ENCODE assay signal across 29 cellular contexts in the genomic region with DNA sequence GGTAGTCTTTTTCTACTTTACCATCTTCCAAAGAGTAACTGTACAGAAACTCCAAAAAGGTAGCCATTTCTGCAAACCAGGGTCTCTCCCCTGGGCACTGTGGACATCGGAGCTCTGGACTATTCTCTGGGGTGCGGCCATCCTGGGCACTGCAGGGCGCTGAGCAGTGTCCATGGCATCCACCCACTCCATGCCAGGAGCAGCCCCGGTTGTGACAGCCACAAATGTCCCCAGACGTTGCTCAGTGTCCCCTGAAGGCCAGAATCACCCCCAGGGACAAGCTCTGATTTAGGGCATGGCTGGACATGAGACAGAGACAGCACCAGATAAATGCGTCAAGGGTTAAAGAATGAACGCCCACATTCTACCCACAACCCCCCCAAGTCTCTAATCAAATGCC. TPM values are rescaled to one million over a fixed set of nuclear protein-coding genes. Genes with fewer than 3 reads are reported as not detected.
DNase-seq lines count a peak whose midpoint lies in the region; ATAC-seq and TF ChIP-seq lines count a peak whose summit lies in the region.
"Had no signal": no experiment of that assay in that cellular context is flagged by ENCODE, and none has a peak within 500 bp of the region (broad histone marks: within the 10 kb centered on the region; RNA-seq: fewer than 3 reads in every experiment).

No MANE protein-coding gene starts in this region.

- H3K9me2 ChIP-seq in MM.1S (replicated peaks; ENCODE audit: insufficient read depth, low read length): no peaks in the 10 kb centered on the region

- H3K27me3 Mint-ChIP-seq in activated B cell treated with CpG ODN at 0.5 μM for 24 hours: no peaks in the 10 kb centered on the region
- H3K27me3 Mint-ChIP-seq in mesothelial cell of epicardium (ENCODE audit: low read depth): peaks cover 2% of the 10 kb centered on the region
- peaks cover 22% of the 10 kb centered on the region for H3K27me3 Mint-ChIP-seq in nephron progenitor cell (ENCODE audit: low read depth, poor library complexity)
- H3K27me3 Mint-ChIP-seq: activated CD4-positive, alpha-beta memory T cell treated with anti-CD3 and anti-CD28 coated beads for 36 hours; activated naive CD8-positive, alpha-beta T cell treated with anti-CD3 and anti-CD28 coated beads, Interleukin-2, amount 50 U/mL, for 24 hours; CD8-positive, alpha-beta memory T cell had no signal

- WGBS in spleen, 5 donors: 59 to 73% (median 67%) methylated on average over 7 of the region's 7 CpGs

- POLR2A ChIA-PET in activated B cell treated with CpG ODN at 0.5 μM for 24 hours (lab: Charles Lee): interaction anchor here (1.7 to 3.3 kb wide), 3 partner anchors 9 to 12 kb away, joined by 6 to 21 read pairs (median 7); partner anchors contain the start of gene GNG7

- H3K27ac Mint-ChIP-seq in activated B cell treated with CpG ODN at 0.5 μM for 24 hours (peak overlapping the region; percentile 94), mesothelial cell of epicardium (no peak overlapping the region), nephron progenitor cell (no peak overlapping the region)
- H3K27ac Mint-ChIP-seq: activated CD4-positive, alpha-beta memory T cell treated with anti-CD3 and anti-CD28 coated beads for 36 hours; activated naive CD8-positive, alpha-beta T cell treated with anti-CD3 and anti-CD28 coated beads, Interleukin-2, amount 50 U/mL, for 24 hours; activated T-cell treated with anti-CD3 and anti-CD28 coated beads, Interleukin-2, amount 50 U/mL, for 72 hours; immature natural killer cell had no signal

- H3K9me3 Mint-ChIP-seq in activated B cell treated with CpG ODN at 0.5 μM for 24 hours (no peaks in the 10 kb centered on the region), mesothelial cell of epicardium (no peaks in the 10 kb centered on the region), nephron progenitor cell (no peaks in the 10 kb centered on the region)
- H3K9me3 Mint-ChIP-seq: activated CD4-positive, alpha-beta memory T cell treated with anti-CD3 and anti-CD28 coated beads for 36 hours; activated naive CD8-positive, alpha-beta T cell treated with anti-CD3 and anti-CD28 coated beads, Interleukin-2, amount 50 U/mL, for 24 hours; activated T-cell treated with anti-CD3 and anti-CD28 coated beads, Interleukin-2, amount 50 U/mL, for 72 hours; CD8-positive, alpha-beta memory T cell; immature natural killer cell had no signal

- no peak for TF ChIP-seq POLR2A in spleen (IDR thresholded peaks at IDR 0.05)

- DNase-seq in activated B cell treated with CpG ODN at 0.5 μM for 24 hours: no peak
- DNase-seq in left ventricle myocardium inferior: no peak
- DNase-seq in spleen: peak; percentile 68
- no peak for DNase-seq in mesothelial cell of epicardium (ENCODE audit: low spot score in 2 of 2, unreplicated experiment in 2 of 2)
- no peak for DNase-seq in nephron progenitor cell
- DNase-seq in MM.1S: no peak
- DNase-seq: activated CD4-positive, alpha-beta memory T cell treated with anti-CD3 and anti-CD28 coated beads for 36 hours; activated CD4-positive, alpha-beta T cell treated with anti-CD3 and anti-CD28 coated beads for 1 hour; activated naive CD8-positive, alpha-beta T cell treated with anti-CD3 and anti-CD28 coated beads, Interleukin-2, amount 50 U/mL, for 24 hours; activated T-cell treated with anti-CD3 and anti-CD28 coated beads, Interleukin-2, amount 50 U/mL, for 72 hours; CD8-positive, alpha-beta memory T cell; DMS 273 treated with DMSO at 0.1 percent for 48 hours; EL; immature natural killer cell; left colon; NCI-H1417 treated with DMSO at 0.1 percent for 48 hours; NCI-H2029 treated with DMSO at 0.1 percent for 48 hours; NCI-H2227 treated with DMSO at 0.1 percent for 48 hours; NCI-H526 treated with DMSO at 0.1 percent for 48 hours; NK-92 treated with Interleukin-12 subunit alpha and Interleukin-12 subunit beta, amount 100 ng/mL, for 24 hours; PC-9; sigmoid colon; stimulated activated CD4-positive, alpha-beta T cell treated with anti-CD3 and anti-CD28 coated beads, Interleukin-4, amount 100 ng/mL, for 1 hour; upper lobe of right lung had no signal

- peak overlapping the region in 9 of 11 experiments; percentile 81 to 99 (median 94); a peak in 18 of 22 replicates for H3K27ac ChIP-seq in BLaER1 treated with 17β-estradiol and CSF1 and Interleukin-3, amounts not matched to agents 10 nM and 100 nM
- H3K27ac ChIP-seq in left ventricle myocardium inferior (replicated peaks) (peak overlapping the region; percentile 91), spleen (peak overlapping the region in 4 of 8 donors; percentile 7 to 90 (median 82)), MM.1S (ENCODE audit: low read length) (no peak overlapping the region)
- H3K27ac ChIP-seq: HL-60, KMS-11, PC-9, prostate gland, upper lobe of right lung had no signal

- peaks cover 50 to 70% (median 59%) of the 10 kb centered on the region in 10 experiments for H3K4me1 ChIP-seq in BLaER1 treated with 17β-estradiol and CSF1 and Interleukin-3, amounts not matched to agents 10 nM and 100 nM
- peaks cover 39% of the 10 kb centered on the region for H3K4me1 ChIP-seq in left ventricle myocardium inferior
- H3K4me1 ChIP-seq in spleen: peaks cover 17 to 59% (median 46%) of the 10 kb centered on the region in 6 donors
- peaks cover 3% of the 10 kb centered on the region; the same call in 1 of the 2 replicates for H3K4me1 ChIP-seq in MM.1S (ENCODE audit: low read length)
- H3K4me1 ChIP-seq: prostate gland had no signal

- no peaks in the 10 kb centered on the region for H4K20me1 ChIP-seq in BLaER1 treated with 17β-estradiol and CSF1 and Interleukin-3, amounts not matched to agents 10 nM and 100 nM
- no peaks in the 10 kb centered on the region for H4K20me1 ChIP-seq in MM.1S (ENCODE audit: insufficient read depth, low read length)

- H3K4me3 Mint-ChIP-seq in activated B cell treated with CpG ODN at 0.5 μM for 24 hours (no peak overlapping the region), mesothelial cell of epicardium (no peak overlapping the region), nephron progenitor cell (no peak overlapping the region)
- H3K4me3 Mint-ChIP-seq: activated CD4-positive, alpha-beta memory T cell treated with anti-CD3 and anti-CD28 coated beads for 36 hours; activated naive CD8-positive, alpha-beta T cell treated with anti-CD3 and anti-CD28 coated beads, Interleukin-2, amount 50 U/mL, for 24 hours; activated T-cell treated with anti-CD3 and anti-CD28 coated beads, Interleukin-2, amount 50 U/mL, for 72 hours; CD8-positive, alpha-beta memory T cell; immature natural killer cell had no signal

- H3K36me3 ChIP-seq in BLaER1 treated with 17β-estradiol and CSF1 and Interleukin-3, amounts not matched to agents 10 nM and 100 nM: peaks cover 0 to 44% (median 31%) of the 10 kb centered on the region in 11 experiments; a peak in 17 of 22 replicates
- no peaks in the 10 kb centered on the region for H3K36me3 ChIP-seq in left ventricle myocardium inferior
- peaks cover 0 to 15% (median 2%) of the 10 kb centered on the region in 6 donors for H3K36me3 ChIP-seq in spleen
- H3K36me3 ChIP-seq in MM.1S (replicated peaks; ENCODE audit: insufficient read depth, low read length): no peaks in the 10 kb centered on the region
- H3K36me3 ChIP-seq: prostate gland, sigmoid colon, upper lobe of right lung had no signal

- peaks cover 0 to 33% (median 11%) of the 10 kb centered on the region in 11 experiments; a peak in 16 of 22 replicates for H3K9me3 ChIP-seq in BLaER1 treated with 17β-estradiol and CSF1 and Interleukin-3, amounts not matched to agents 10 nM and 100 nM (replicated peaks in 1 of 11)
- H3K9me3 ChIP-seq in left ventricle myocardium inferior (replicated peaks) (no peaks in the 10 kb centered on the region), spleen (no peaks in the 10 kb centered on the region), MM.1S (replicated peaks; ENCODE audit: insufficient read depth, low read length) (no peaks in the 10 kb centered on the region)
- H3K9me3 ChIP-seq: prostate gland, sigmoid colon, upper lobe of right lung had no signal

- H3K4me1 Mint-ChIP-seq in activated B cell treated with CpG ODN at 0.5 μM for 24 hours: peaks cover 67% of the 10 kb centered on the region
- peaks cover 2% of the 10 kb centered on the region for H3K4me1 Mint-ChIP-seq in mesothelial cell of epicardium
- H3K4me1 Mint-ChIP-seq in nephron progenitor cell: peaks cover 20% of the 10 kb centered on the region
- H3K4me1 Mint-ChIP-seq: immature natural killer cell had no signal

- H3K27me3 ChIP-seq in BLaER1 treated with 17β-estradiol and CSF1 and Interleukin-3, amounts not matched to agents 10 nM and 100 nM: no peaks in the 10 kb centered on the region
- H3K27me3 ChIP-seq in left ventricle myocardium inferior (ENCODE audit: low read depth) (no peaks in the 10 kb centered on the region), spleen (replicated peaks in 1 of 7) (no peaks in the 10 kb centered on the region), MM.1S (replicated peaks; ENCODE audit: insufficient read depth, low read length) (no peaks in the 10 kb centered on the region)
- H3K27me3 ChIP-seq: sigmoid colon, upper lobe of right lung had no signal

- CTCF ChIA-PET in activated B cell treated with CpG ODN at 0.5 μM for 24 hours (lab: Charles Lee): interaction anchor here (0.9 kb wide), 1 partner anchor 18 kb away, joined by 3 read pairs; no protein-coding TSS in a partner anchor

- H3F3A ChIP-seq in MM.1S (ENCODE audit: insufficient read depth, low read length): peaks cover 4% of the 10 kb centered on the region

- H3K9ac ChIP-seq in BLaER1 treated with 17β-estradiol and CSF1 and Interleukin-3, amounts not matched to agents 10 nM and 100 nM: peak overlapping the region in 9 of 11 experiments; percentile 68 to 89 (median 86); a peak in 16 of 22 replicates
- no peak overlapping the region for H3K9ac ChIP-seq in MM.1S (ENCODE audit: low read length)
- H3K9ac ChIP-seq: KMS-11 had no signal

- ATAC-seq in activated B cell treated with CpG ODN at 0.5 μM for 24 hours (ENCODE audit: low read depth): no peak
- ATAC-seq: activated naive CD8-positive, alpha-beta T cell treated with anti-CD3 and anti-CD28 coated beads, Interleukin-2, amount 50 U/mL, for 24 hours; activated T-cell treated with anti-CD3 and anti-CD28 coated beads, Interleukin-2, amount 50 U/mL, for 72 hours; left colon; upper lobe of right lung had no signal

- H3K79me2 ChIP-seq in MM.1S (ENCODE audit: low read length): peaks cover 46% of the 10 kb centered on the region

- intact Hi-C loops in activated B cell treated with CpG ODN at 0.5 μM for 24 hours (cut with micrococcal nuclease) (no loop called here), left ventricle myocardium inferior (cut with micrococcal nuclease) (no loop called here), spleen (cut with DNase I; ENCODE audit: low total_unique reads) (no loop called here)

- TF ChIP-seq CTCF in activated B cell treated with CpG ODN at 0.5 μM for 24 hours (IDR thresholded peaks at IDR 0.05) (no peak), left ventricle myocardium inferior (IDR thresholded peaks at IDR 0.05; ENCODE audit: borderline replicate concordance) (no peak), spleen (IDR thresholded peaks at IDR 0.05 in 8 of 11, conservative IDR thresholded peaks at IDR 0.05 in 3 of 11) (no peak), mesothelial cell of epicardium (IDR thresholded peaks at IDR 0.05; ENCODE audit: unreplicated experiment) (no peak), nephron progenitor cell (IDR thresholded peaks at IDR 0.05) (no peak), MM.1S (IDR thresholded peaks at IDR 0.05; ENCODE audit: low read length) (no peak)

- peak overlapping the region; percentile 74 to 99 (median 91) for H3K4me2 ChIP-seq in BLaER1 treated with 17β-estradiol and CSF1 and Interleukin-3, amounts not matched to agents 10 nM and 100 nM
- no peak overlapping the region for H3K4me2 ChIP-seq in MM.1S (ENCODE audit: low read depth, low read length)
- H3K4me2 ChIP-seq: KMS-11, PC-9 had no signal

- peak overlapping the region in 2 of 10 experiments; percentile 15 to 44; a peak in 3 of 20 replicates for H3K4me3 ChIP-seq in BLaER1 treated with 17β-estradiol and CSF1 and Interleukin-3, amounts not matched to agents 10 nM and 100 nM
- no peak overlapping the region for H3K4me3 ChIP-seq in left ventricle myocardium inferior
- no peak overlapping the region for H3K4me3 ChIP-seq in spleen
- no peak overlapping the region for H3K4me3 ChIP-seq in MM.1S (ENCODE audit: low read length)
- H3K4me3 ChIP-seq: PC-9, prostate gland, sigmoid colon, upper lobe of right lung had no signal

- H2AFZ ChIP-seq in MM.1S (ENCODE audit: low read length): no peak overlapping the region
- H2AFZ ChIP-seq: PC-9 had no signal

- H3K36me3 Mint-ChIP-seq in activated B cell treated with CpG ODN at 0.5 μM for 24 hours (ENCODE audit: low read depth): peaks cover 43% of the 10 kb centered on the region
- H3K36me3 Mint-ChIP-seq in mesothelial cell of epicardium: no peaks in the 10 kb centered on the region
- no peaks in the 10 kb centered on the region for H3K36me3 Mint-ChIP-seq in nephron progenitor cell (ENCODE audit: low read depth)
- H3K36me3 Mint-ChIP-seq: activated CD4-positive, alpha-beta memory T cell treated with anti-CD3 and anti-CD28 coated beads for 36 hours; CD8-positive, alpha-beta memory T cell; immature natural killer cell had no signal

RNA-seq across cellular contexts. Expression of gene GNG7, which starts 9.0 kb away (rescaled TPM):
- total RNA-seq in activated B cell treated with CpG ODN at 0.5 μM for 24 hours: 34.8 and 35.4 TPM in 2 replicates
- total RNA-seq in left ventricle myocardium inferior: 46.6 TPM
- 10 to 100 TPM; 17.2 to 27.5 (median 19.4) TPM for total RNA-seq in spleen
- polyA plus RNA-seq in spleen: 10 to 100 TPM; 17.3 to 34.6 (median 17.9) TPM
- total RNA-seq in mesothelial cell of epicardium: 8.2 to 8.8 TPM (median 8.5 TPM) in 3 replicates
- total RNA-seq: myocyte had no signal

RNA-seq across cellular contexts. Expression of gene DIRAS1, which starts 27.7 kb away (rescaled TPM):
- total RNA-seq in activated B cell treated with CpG ODN at 0.5 μM for 24 hours (6.4 and 7.7 TPM in 2 replicates), left ventricle myocardium inferior (195 TPM), spleen (1 to 10 TPM; 2.5 to 5.6 (median 3.5) TPM), mesothelial cell of epicardium (3.0 to 3.5 TPM (median 3.2 TPM) in 3 replicates)
- 10 to 100 TPM in 1 of 3 donors, 1 to 10 TPM in 2; 1.3 to 17.1 (median 3.6) TPM for polyA plus RNA-seq in spleen
- polyA plus RNA-seq: CD8-positive, alpha-beta memory T cell; immature natural killer cell had no signal

RNA-seq across cellular contexts. Expression of gene SLC39A3, which starts 46.3 kb away (rescaled TPM):
- total RNA-seq in activated B cell treated with CpG ODN at 0.5 μM for 24 hours: 33.8 and 34.3 TPM in 2 replicates
- total RNA-seq in left ventricle myocardium inferior: 22.6 TPM
- total RNA-seq in spleen: 10 to 100 TPM; 20.3 to 33.3 (median 26.7) TPM
- 10 to 100 TPM; 19.1 to 42.6 (median 29.3) TPM for polyA plus RNA-seq in spleen
- 27.5 to 29.7 TPM (median 28.8 TPM) in 3 replicates for total RNA-seq in mesothelial cell of epicardium

Comparison
In these comparisons a context has a peak if more than half of its experiments do, and no peak if none do; other contexts are left out.
1. RNA of gene DIRAS1, which starts 27.7 kb away (total RNA-seq): 195 TPM in left ventricle myocardium inferior (single experiment); 6.4 to 7.7 TPM in activated B cell treated with CpG ODN at 0.5 μM for 24 hours, 2.5 to 5.6 TPM in spleen and 3.0 to 3.5 TPM in mesothelial cell of epicardium; every median in the first group is over 10 times any median in the second.